In genomic region chr9:88106492-88106891, GRCh38 we compare ENCODE assay signal across 8 cellular contexts. TPM values are rescaled to one million over a fixed set of nuclear protein-coding genes. Genes with fewer than 3 reads are reported as not detected.
DNase-seq lines count a peak whose midpoint lies in the region; ATAC-seq and TF ChIP-seq lines count a peak whose summit lies in the region.

No MANE protein-coding gene starts in this region.

- H4K20me1 ChIP-seq in mammary epithelial cell (ENCODE audit: insufficient read depth, low read length), result no peaks in the 10 kb centered on the region

- H3K79me2 ChIP-seq in mammary epithelial cell (ENCODE audit: insufficient read depth, low read length), result no peaks in the 10 kb centered on the region

- H3K4me3 ChIP-seq in mammary epithelial cell (replicated peaks in 1 of 3; ENCODE audit: insufficient read depth in 1 of 3, low read depth in 2 of 3, low read length in 3 of 3), result no peak overlapping the region

- no peak overlapping the region for H3K4me2 ChIP-seq in mammary epithelial cell (ENCODE audit: insufficient read depth, low read depth, low read length)

- 0% methylated on average over 3 of the region's 4 CpGs for WGBS in mammary epithelial cell (ENCODE audit: low coverage, missing lambda C conversion rate)

- in situ Hi-C loops in mammary epithelial cell (cut with MboI; ENCODE audit: low sequenced_read_pairs in 2 of 2), result no loop called here

- BruUV-seq in mammary epithelial cell (replicated peaks; lab: Mats Ljungman, UMichigan), result no TSS peak

- CTCF ChIA-PET in mammary epithelial cell (lab: Charles Lee; ENCODE audit: low non-redundant PET), result interaction anchor here (0.7 kb wide), 1 partner anchor 554 kb away, joined by 5 read pairs; no protein-coding TSS in a partner anchor

- ATAC-seq in GM19467 (IDR thresholded peaks at IDR 0.05; ENCODE audit: unreplicated experiment), result no peak

- dilution Hi-C loops in mammary epithelial cell (cut with HindIII; ENCODE audit: low sequenced_read_pairs), result no loop called here

- no peak overlapping the region for H3K27ac ChIP-seq in mammary epithelial cell (ENCODE audit: insufficient read depth, low read depth, low read length)

- DNase-seq in ELR (ENCODE audit: low read depth) (peak; percentile 50), M059J (ENCODE audit: low read depth) (peak; percentile 56), mammary epithelial cell (peak; percentile 40), mucosa of gallbladder (ENCODE audit: low spot score) (peak; percentile 23), germinal center (ENCODE audit: low spot score) (no peak), DMS79 treated with DMSO at 0.1 percent for 48 hours (lab: John Stamatoyannopoulos, UW) (no peak), NCI-H69 (lab: John Stamatoyannopoulos, UW) (no peak)

- intact Hi-C loops in mammary epithelial cell (cut with micrococcal nuclease), result loop anchor here (1.0 to 2.0 kb wide), 4 partner anchors 156 to 894 kb away; partner anchors contain the start of gene SPIN1

- no peak overlapping the region for H2AFZ ChIP-seq in mammary epithelial cell (ENCODE audit: low read depth, low read length)

- no peaks in the 10 kb centered on the region for H3K9me3 ChIP-seq in mammary epithelial cell (replicated peaks; ENCODE audit: insufficient read depth, low read length)

- H3K27me3 ChIP-seq in mammary epithelial cell (ENCODE audit: insufficient read depth, low read length), result no peaks in the 10 kb centered on the region

- no peaks in the 10 kb centered on the region for H3K4me1 ChIP-seq in mammary epithelial cell (ENCODE audit: insufficient read depth, low read length)

- TF ChIP-seq CTCF in mammary epithelial cell (conservative IDR thresholded peaks at IDR 0.05 in 1 of 2, IDR thresholded peaks at IDR 0.05 in 1 of 2; ENCODE audit: extremely low read depth in 1 of 2, insufficient read depth in 1 of 2, low read depth in 1 of 2, low read length in 2 of 2), result peak; percentile 64 to 73

- H3K9ac ChIP-seq in mammary epithelial cell (ENCODE audit: insufficient read depth, low read length), result no peak overlapping the region

- no peaks in the 10 kb centered on the region for H3K36me3 ChIP-seq in mammary epithelial cell (ENCODE audit: insufficient read depth, low read length)

RNA-seq across cellular contexts. Expression of gene SPATA31C2, which starts 31.8 kb away (rescaled TPM):
- total RNA-seq in M059J (2014; rRNA removed; shearing (Covaris generic)), result not detected in 2 replicates
- not detected for total RNA-seq in mammary epithelial cell
- not detected for polyA plus RNA-seq in mammary epithelial cell
- polyA minus RNA-seq in mammary epithelial cell, result not detected
- not detected for total RNA-seq in mucosa of gallbladder

Comparison
In these comparisons a context has a peak if more than half of its experiments do, and no peak if none do; other contexts are left out.
1. DNase-seq: peak in ELR (single experiment), M059J (single experiment), mammary epithelial cell (single experiment) and mucosa of gallbladder (single experiment); none in germinal center (single experiment), DMS79 treated with DMSO at 0.1 percent for 48 hours (single experiment) and NCI-H69 (single experiment).